9 cellular contexts compared by ENCODE assay signal in genomic region chr15:67082007-67082536, GRCh38. TPM values are rescaled to one million over a fixed set of nuclear protein-coding genes. Genes with fewer than 3 reads are reported as not detected.
DNase-seq lines count a peak whose midpoint lies in the region; ATAC-seq and TF ChIP-seq lines count a peak whose summit lies in the region.
"Had no signal": no experiment of that assay in that cellular context is flagged by ENCODE, and none has a peak within 500 bp of the region (broad histone marks: within the 10 kb centered on the region; RNA-seq: fewer than 3 reads in every experiment).

No MANE protein-coding gene starts in this region.

- H3K4me2 ChIP-seq in PC-3 (ENCODE audit: low read length), result peak overlapping the region; percentile 18; the same call in 1 of the 2 replicates

- BruUV-seq in PC-3 (replicated peaks; lab: Mats Ljungman, UMichigan), result no TSS peak

- H3K9me3 ChIP-seq in PC-3 (ENCODE audit: low read length), result no peaks in the 10 kb centered on the region
- H3K9me3 ChIP-seq in naive thymus-derived CD4-positive, alpha-beta T cell (ENCODE audit: control insufficient read depth in 2 of 3, low read length in 3 of 3), result no peaks in the 10 kb centered on the region

- peak overlapping the region; percentile 49 for H3K27ac ChIP-seq in PC-3 (ENCODE audit: low read length)
- peak overlapping the region; percentile 22 for H3K27ac ChIP-seq in naive thymus-derived CD4-positive, alpha-beta T cell (ENCODE audit: low read depth, low read length)

- H3K27ac Mint-ChIP-seq in CD14-positive monocyte, result peak overlapping the region in 5 of 7 donors; percentile 46 to 96 (median 70)
- peak overlapping the region; percentile 68 to 95 (median 90) for H3K27ac Mint-ChIP-seq in naive thymus-derived CD4-positive, alpha-beta T cell

- DNase-seq in CD14-positive monocyte (ENCODE audit: low spot score) (no peak), PC-3 (peak; percentile 48), COLO668 (lab: John Stamatoyannopoulos, UW; ENCODE audit: unreplicated experiment) (no peak), MV-4-11 (lab: John Stamatoyannopoulos, UW) (no peak), ACHN (no peak)
- peak; percentile 90 for DNase-seq in activated effector memory CD4-positive, alpha-beta T cell treated with anti-CD3 and anti-CD28 coated beads, Interleukin-2, amount 50 U/mL, for 16 hours
- peak in 8 of 9 donors; percentile 44 to 80 (median 70) for DNase-seq in naive thymus-derived CD4-positive, alpha-beta T cell
- DNase-seq: NCI-H1436 treated with DMSO at 0.1 percent for 48 hours had no signal

- H3K4me1 ChIP-seq in PC-3 (ENCODE audit: insufficient read depth, low read length), result peaks cover 68% of the 10 kb centered on the region
- peaks cover 70 to 87% of the 10 kb centered on the region in 2 donors for H3K4me1 ChIP-seq in naive thymus-derived CD4-positive, alpha-beta T cell (ENCODE audit: control insufficient read depth in 2 of 2, insufficient read depth in 2 of 2, low read length in 2 of 2)

- ATAC-seq in PC-3 (no peak), HG03139 (IDR thresholded peaks at IDR 0.05; ENCODE audit: unreplicated experiment) (no peak)
- peak; percentile 56 for ATAC-seq in naive thymus-derived CD4-positive, alpha-beta T cell

- H3K9me2 ChIP-seq in PC-3 (replicated peaks; ENCODE audit: low read length), result no peaks in the 10 kb centered on the region

- peaks cover 57% of the 10 kb centered on the region for H3K36me3 ChIP-seq in PC-3 (ENCODE audit: low read depth, low read length)
- no peaks in the 10 kb centered on the region for H3K36me3 ChIP-seq in naive thymus-derived CD4-positive, alpha-beta T cell (ENCODE audit: control insufficient read depth in 2 of 3, insufficient read depth in 3 of 3, low read length in 3 of 3)

- H3K4me3 Mint-ChIP-seq in CD14-positive monocyte, result no peak overlapping the region
- peak overlapping the region; percentile 58 to 98 (median 82) for H3K4me3 Mint-ChIP-seq in naive thymus-derived CD4-positive, alpha-beta T cell

- H3K27me3 Mint-ChIP-seq in CD14-positive monocyte (ENCODE audit: low read depth in 3 of 3), result peaks cover 0 to 1% (median 0%) of the 10 kb centered on the region in 3 donors
- H3K27me3 Mint-ChIP-seq in naive thymus-derived CD4-positive, alpha-beta T cell, result no peaks in the 10 kb centered on the region

- H4K20me1 ChIP-seq in PC-3 (ENCODE audit: low read length), result peaks cover 45% of the 10 kb centered on the region; the same call in 1 of the 2 replicates

- TF ChIP-seq CTCF in CD14-positive monocyte (IDR thresholded peaks at IDR 0.05), result no peak
- no peak for TF ChIP-seq CTCF in PC-3 (conservative IDR thresholded peaks at IDR 0.05; ENCODE audit: low read depth, low read length)

- H3F3A ChIP-seq in PC-3 (ENCODE audit: low read length, unreplicated experiment), result no peaks in the 10 kb centered on the region

- H3K79me2 ChIP-seq in PC-3 (ENCODE audit: low read length), result peaks cover 100% of the 10 kb centered on the region

- H3K27me3 ChIP-seq in PC-3 (ENCODE audit: low read length), result no peaks in the 10 kb centered on the region
- no peaks in the 10 kb centered on the region for H3K27me3 ChIP-seq in naive thymus-derived CD4-positive, alpha-beta T cell (ENCODE audit: control insufficient read depth in 2 of 2, insufficient read depth in 2 of 2, low read length in 2 of 2)

- no peaks in the 10 kb centered on the region for H3K9me3 Mint-ChIP-seq in CD14-positive monocyte
- peaks cover 0 to 3% (median 0%) of the 10 kb centered on the region in 11 donors for H3K9me3 Mint-ChIP-seq in naive thymus-derived CD4-positive, alpha-beta T cell

- POLR2A ChIA-PET in PC-3 (lab: Charles Lee; ENCODE audit: unreplicated experiment), result no interaction called here
- POLR2A ChIA-PET in naive thymus-derived CD4-positive, alpha-beta T cell (lab: Charles Lee), result interaction anchor here (0.7 to 8.9 kb wide), 13 partner anchors 10 to 1777 kb away, joined by 3 to 104 read pairs (median 5); partner anchors contain the start of gene SMAD3

- H3K4me1 Mint-ChIP-seq in CD14-positive monocyte, result peaks cover 97% of the 10 kb centered on the region
- peaks cover 63 to 98% (median 95%) of the 10 kb centered on the region in 7 donors for H3K4me1 Mint-ChIP-seq in naive thymus-derived CD4-positive, alpha-beta T cell

- intact Hi-C loops in CD14-positive monocyte (cut with micrococcal nuclease), result loop anchor here (2.0 to 10.0 kb wide), 4 partner anchors 15 to 57 kb away; no protein-coding TSS in a partner anchor
- intact Hi-C loops in PC-3 (cut with micrococcal nuclease), result no loop called here
- intact Hi-C loops in naive thymus-derived CD4-positive, alpha-beta T cell (cut with micrococcal nuclease), result loop anchor here (1.0 to 5.0 kb wide), 7 partner anchors 8 to 170 kb away; partner anchors contain the start of genes AAGAB (in 1 of the 2), IQCH (in 1 of the 2) and SMAD3 (in 1 of the 2)

- H3K4me3 ChIP-seq in PC-3 (ENCODE audit: low read length), result no peak overlapping the region
- peak overlapping the region; percentile 26 for H3K4me3 ChIP-seq in naive thymus-derived CD4-positive, alpha-beta T cell (ENCODE audit: low read length)

- no peak overlapping the region for H3K9ac ChIP-seq in PC-3 (ENCODE audit: low read length)

- H3K36me3 Mint-ChIP-seq in CD14-positive monocyte, result peaks cover 40 to 64% of the 10 kb centered on the region in 2 donors
- peaks cover 0 to 73% (median 0%) of the 10 kb centered on the region in 5 donors for H3K36me3 Mint-ChIP-seq in naive thymus-derived CD4-positive, alpha-beta T cell

- in situ Hi-C loops in ACHN (cut with HindIII; ENCODE audit: low pct_ligation_motif_present, low pct_unique_long_range_greater_than_20kb, low sequenced_read_pairs), result no loop called here

- H2AFZ ChIP-seq in PC-3 (ENCODE audit: low read length), result no peak overlapping the region

- CTCF ChIA-PET in PC-3 (lab: Charles Lee), result interaction anchor here (0.7 kb wide), 1 partner anchor 136 kb away, joined by 4 read pairs; no protein-coding TSS in a partner anchor
- CTCF ChIA-PET in naive thymus-derived CD4-positive, alpha-beta T cell (lab: Charles Lee), result interaction anchor here (0.6 to 3.7 kb wide), 6 partner anchors 11 to 67 kb away, joined by 3 to 22 read pairs (median 4); no protein-coding TSS in a partner anchor

RNA-seq across cellular contexts. Expression of gene SMAD3, which starts 16.7 kb away (rescaled TPM):
- 1 to 10 TPM; 4.4 to 5.4 TPM for polyA plus RNA-seq in CD14-positive monocyte
- total RNA-seq in PC-3 (2014; rRNA removed), result 75.6 and 86.4 TPM in 2 replicates
- total RNA-seq in naive thymus-derived CD4-positive, alpha-beta T cell, result 100 to 1,000 TPM in 3 of 5 experiments, 10 to 100 TPM in 2; 27.4 to 142 (median 113) TPM
- polyA plus RNA-seq in naive thymus-derived CD4-positive, alpha-beta T cell, result 10 to 100 TPM in 1 of 2 donors, 1 to 10 TPM in 1; 4.0 to 11.5 TPM

Comparison
In these comparisons a context has a peak if more than half of its experiments do, and no peak if none do; other contexts are left out.
1. DNase-seq: peak in PC-3 (single experiment), activated effector memory CD4-positive, alpha-beta T cell treated with anti-CD3 and anti-CD28 coated beads, Interleukin-2, amount 50 U/mL, for 16 hours (single experiment) and naive thymus-derived CD4-positive, alpha-beta T cell (8 of 9); none in CD14-positive monocyte (single experiment), COLO668 (single experiment), MV-4-11 (single experiment) and ACHN (single experiment).
2. H3K4me3 Mint-ChIP-seq: peak in naive thymus-derived CD4-positive, alpha-beta T cell (10 of 10); none in CD14-positive monocyte (0 of 2).